ENCODE assay signal across 7 cellular contexts in genomic region chr14:92615451-92615850, GRCh38.
DNase-seq lines count a peak whose midpoint lies in the region; ATAC-seq and TF ChIP-seq lines count a peak whose summit lies in the region.

No MANE protein-coding gene starts in this region.

- no peak overlapping the region for H3K27ac ChIP-seq in coronary artery
- no peak overlapping the region for H3K27ac ChIP-seq in ascending aorta

- no peaks in the 10 kb centered on the region for H3K9me3 ChIP-seq in ascending aorta

- no peak for TF ChIP-seq CTCF in coronary artery (IDR thresholded peaks at IDR 0.05)
- no peak for TF ChIP-seq CTCF in ascending aorta (IDR thresholded peaks at IDR 0.05)

- H3K4me3 ChIP-seq in coronary artery (no peak overlapping the region), ascending aorta (no peak overlapping the region)

- H3K4me1 ChIP-seq in ascending aorta = no peaks in the 10 kb centered on the region

- H3K36me3 Mint-ChIP-seq in activated naive CD4-positive, alpha-beta T cell treated with anti-CD3 and anti-CD28 coated beads for 36 hours (ENCODE audit: low read depth) = no peaks in the 10 kb centered on the region
- H3K36me3 Mint-ChIP-seq in stimulated activated effector memory CD8-positive, alpha-beta T cell treated with anti-CD3 and anti-CD28 coated beads, Interleukin-12 subunit alpha, Interleukin-12 subunit beta, amount 100 ng/mL, for 72 hours = peaks cover 39% of the 10 kb centered on the region

- H3K27me3 Mint-ChIP-seq in activated naive CD4-positive, alpha-beta T cell treated with anti-CD3 and anti-CD28 coated beads for 36 hours (ENCODE audit: low read depth) = no peaks in the 10 kb centered on the region

- CTCF ChIA-PET in activated naive CD4-positive, alpha-beta T cell treated with anti-CD3 and anti-CD28 coated beads for 36 hours (lab: Charles Lee) = interaction anchor here (0.6 to 4.8 kb wide), 8 partner anchors 16 to 71 kb away, joined by 3 to 35 read pairs (median 4); no protein-coding TSS in a partner anchor

- H3K27me3 ChIP-seq in ascending aorta = no peaks in the 10 kb centered on the region

- peaks cover 0 to 9% of the 10 kb centered on the region in 2 donors for H3K36me3 ChIP-seq in ascending aorta

- H3K4me1 Mint-ChIP-seq in activated naive CD4-positive, alpha-beta T cell treated with anti-CD3 and anti-CD28 coated beads for 36 hours (ENCODE audit: low read depth) = peaks cover 42% of the 10 kb centered on the region
- peaks cover 61% of the 10 kb centered on the region for H3K4me1 Mint-ChIP-seq in stimulated activated effector memory CD8-positive, alpha-beta T cell treated with anti-CD3 and anti-CD28 coated beads, Interleukin-12 subunit alpha, Interleukin-12 subunit beta, amount 100 ng/mL, for 72 hours

- DNase-seq in NK-92 (lab: John Stamatoyannopoulos, UW; ENCODE audit: unreplicated experiment) = peak; percentile 5
- peak; percentile 75 for DNase-seq in activated naive CD4-positive, alpha-beta T cell treated with anti-CD3 and anti-CD28 coated beads for 36 hours
- DNase-seq in stimulated activated effector memory CD8-positive, alpha-beta T cell treated with anti-CD3 and anti-CD28 coated beads, Interleukin-12 subunit alpha, Interleukin-12 subunit beta, amount 100 ng/mL, for 72 hours (ENCODE audit: low spot score in 2 of 2) = peak; percentile 18 to 72
- DNase-seq in coronary artery (ENCODE audit: low spot score) = no peak
- DNase-seq in AG08395 (ENCODE audit: low spot score) = no peak
- no peak for DNase-seq in ascending aorta (ENCODE audit: low spot score in 2 of 2)

- peak overlapping the region; percentile 77 for H3K27ac Mint-ChIP-seq in activated naive CD4-positive, alpha-beta T cell treated with anti-CD3 and anti-CD28 coated beads for 36 hours
- H3K27ac Mint-ChIP-seq in stimulated activated effector memory CD8-positive, alpha-beta T cell treated with anti-CD3 and anti-CD28 coated beads, Interleukin-12 subunit alpha, Interleukin-12 subunit beta, amount 100 ng/mL, for 72 hours = peak overlapping the region; percentile 88

- intact Hi-C loops in activated naive CD4-positive, alpha-beta T cell treated with anti-CD3 and anti-CD28 coated beads for 36 hours (cut with micrococcal nuclease) = no loop called here
- intact Hi-C loops in ascending aorta (cut with DNase I) = no loop called here

- peak; percentile 86 for ATAC-seq in GM21423 (IDR thresholded peaks at IDR 0.05; ENCODE audit: unreplicated experiment)
- peak; percentile 97 for ATAC-seq in stimulated activated effector memory CD8-positive, alpha-beta T cell treated with anti-CD3 and anti-CD28 coated beads, Interleukin-12 subunit alpha, Interleukin-12 subunit beta, amount 100 ng/mL, for 72 hours

- H3K4me3 Mint-ChIP-seq in activated naive CD4-positive, alpha-beta T cell treated with anti-CD3 and anti-CD28 coated beads for 36 hours = no peak overlapping the region
- H3K4me3 Mint-ChIP-seq in stimulated activated effector memory CD8-positive, alpha-beta T cell treated with anti-CD3 and anti-CD28 coated beads, Interleukin-12 subunit alpha, Interleukin-12 subunit beta, amount 100 ng/mL, for 72 hours = peak overlapping the region; percentile 57

- H3K9me3 Mint-ChIP-seq in activated naive CD4-positive, alpha-beta T cell treated with anti-CD3 and anti-CD28 coated beads for 36 hours = no peaks in the 10 kb centered on the region
- H3K9me3 Mint-ChIP-seq in stimulated activated effector memory CD8-positive, alpha-beta T cell treated with anti-CD3 and anti-CD28 coated beads, Interleukin-12 subunit alpha, Interleukin-12 subunit beta, amount 100 ng/mL, for 72 hours = no peaks in the 10 kb centered on the region

Comparison
In these comparisons a context has a peak if more than half of its experiments do, and no peak if none do; other contexts are left out.
1. DNase-seq: peak in NK-92 (single experiment), activated naive CD4-positive, alpha-beta T cell treated with anti-CD3 and anti-CD28 coated beads for 36 hours (single experiment) and stimulated activated effector memory CD8-positive, alpha-beta T cell treated with anti-CD3 and anti-CD28 coated beads, Interleukin-12 subunit alpha, Interleukin-12 subunit beta, amount 100 ng/mL, for 72 hours (2 of 2); none in coronary artery (single experiment), AG08395 (single experiment) and ascending aorta (0 of 2).